Comparison of ENCODE assay signal across 9 cellular contexts in genomic region chr19:3276341-3276799, GRCh38. TPM values are rescaled to one million over a fixed set of nuclear protein-coding genes. Genes with fewer than 3 reads are reported as not detected.
A peak's percentile ranks its signal among the peaks of the same experiment; 100 is the strongest.
DNase-seq lines count a peak whose midpoint lies in the region; ATAC-seq and TF ChIP-seq lines count a peak whose summit lies in the region.
"Had no signal": no experiment of that assay in that cellular context is flagged by ENCODE, and none has a peak within 500 bp of the region (broad histone marks: within the 10 kb centered on the region; RNA-seq: fewer than 3 reads in every experiment).

No MANE protein-coding gene starts in this region.

- in situ Hi-C loops in mammary epithelial cell (cut with MboI; ENCODE audit: low sequenced_read_pairs in 2 of 2) = no loop called here

- H3K9me3 ChIP-seq in heart left ventricle (peaks cover 0 to 11% (median 6%) of the 10 kb centered on the region in 12 donors), mammary epithelial cell (replicated peaks; ENCODE audit: insufficient read depth, low read length) (peaks cover 3% of the 10 kb centered on the region), osteoblast (ENCODE audit: low read depth, low read length) (peaks cover 4% of the 10 kb centered on the region)

- H3K4me1 ChIP-seq in heart left ventricle (peaks cover 0 to 15% (median 0%) of the 10 kb centered on the region in 12 donors), mammary epithelial cell (ENCODE audit: insufficient read depth, low read length) (peaks cover 9% of the 10 kb centered on the region), osteoblast (ENCODE audit: insufficient read depth, low read length) (no peaks in the 10 kb centered on the region)

- TF ChIP-seq POLR2A in heart left ventricle (IDR thresholded peaks at IDR 0.05) = no peak

- no peak overlapping the region for H3K9ac ChIP-seq in mammary epithelial cell (ENCODE audit: insufficient read depth, low read length)

- H2AFZ ChIP-seq in mammary epithelial cell (ENCODE audit: low read depth, low read length) = peak overlapping the region; percentile 34
- H2AFZ ChIP-seq in osteoblast (ENCODE audit: low read length) = no peak overlapping the region

- TF ChIP-seq CTCF in heart left ventricle (IDR thresholded peaks at IDR 0.05) = no peak
- TF ChIP-seq CTCF in mammary epithelial cell (conservative IDR thresholded peaks at IDR 0.05 in 1 of 2, IDR thresholded peaks at IDR 0.05 in 1 of 2; ENCODE audit: extremely low read depth in 1 of 2, insufficient read depth in 1 of 2, low read depth in 1 of 2, low read length in 2 of 2) = no peak
- TF ChIP-seq CTCF in osteoblast (IDR thresholded peaks at IDR 0.05; ENCODE audit: extremely low read depth, low read depth, low read length) = no peak
- no peak for TF ChIP-seq CTCF in foreskin fibroblast (IDR thresholded peaks at IDR 0.05; ENCODE audit: low read depth, low read length)

- peaks cover 18 to 76% (median 44%) of the 10 kb centered on the region in 9 donors for H3K27me3 ChIP-seq in heart left ventricle
- no peaks in the 10 kb centered on the region for H3K27me3 ChIP-seq in mammary epithelial cell (ENCODE audit: insufficient read depth, low read length)
- peaks cover 30% of the 10 kb centered on the region for H3K27me3 ChIP-seq in osteoblast (ENCODE audit: insufficient read depth, low read length)

- H3K27ac ChIP-seq in heart left ventricle (no peak overlapping the region), mammary epithelial cell (ENCODE audit: insufficient read depth, low read depth, low read length) (no peak overlapping the region), osteoblast (ENCODE audit: low read depth, low read length) (no peak overlapping the region)

- H3K4me2 ChIP-seq in mammary epithelial cell (ENCODE audit: insufficient read depth, low read depth, low read length) (no peak overlapping the region), osteoblast (ENCODE audit: insufficient read depth, low read length) (no peak overlapping the region)

- no peaks in the 10 kb centered on the region for H3K36me3 ChIP-seq in heart left ventricle
- H3K36me3 ChIP-seq in mammary epithelial cell (ENCODE audit: insufficient read depth, low read length) = no peaks in the 10 kb centered on the region
- H3K36me3 ChIP-seq in osteoblast (ENCODE audit: insufficient read depth, low read length) = no peaks in the 10 kb centered on the region

- H3K79me2 ChIP-seq in mammary epithelial cell (ENCODE audit: insufficient read depth, low read length) (no peaks in the 10 kb centered on the region), osteoblast (ENCODE audit: insufficient read depth, low read length) (no peaks in the 10 kb centered on the region)

- 3 to 7% (median 3%) methylated on average over 9 to 11 of the region's 11 CpGs for WGBS in heart left ventricle, 4 donors
- no CpG with 5 or more reads among the region's 11 CpGs for WGBS in mammary epithelial cell (ENCODE audit: low coverage, missing lambda C conversion rate)

- ATAC-seq in left cardiac atrium = peak; percentile 16 to 35
- ATAC-seq in heart left ventricle = no peak
- peak; percentile 46 for ATAC-seq in SK-N-SH treated with all-trans-retinoic acid at 6 μM for 48 hours
- no peak for ATAC-seq in GM18517 (IDR thresholded peaks at IDR 0.05; ENCODE audit: unreplicated experiment)

- H4K20me1 ChIP-seq in mammary epithelial cell (ENCODE audit: insufficient read depth, low read length) = no peaks in the 10 kb centered on the region
- H4K20me1 ChIP-seq in osteoblast (ENCODE audit: insufficient read depth, low read length) = no peaks in the 10 kb centered on the region

- CTCF ChIA-PET in mammary epithelial cell (lab: Charles Lee; ENCODE audit: low non-redundant PET) = interaction anchor here (0.5 to 0.7 kb wide), 4 partner anchors 24 to 501 kb away, joined by 3 to 26 read pairs (median 6); no protein-coding TSS in a partner anchor

- intact Hi-C loops in left cardiac atrium (cut with DNase I) = no loop called here
- intact Hi-C loops in heart left ventricle (cut with DNase I) = no loop called here
- intact Hi-C loops in mammary epithelial cell (cut with micrococcal nuclease) = loop anchor here (5.0 kb wide), 1 partner anchor 389 kb away; no protein-coding TSS in a partner anchor

- DNase-seq in left cardiac atrium (no peak), heart left ventricle (no peak), mammary epithelial cell (peak; percentile 75), osteoblast (ENCODE audit: insufficient read length, low spot score, missing footprints) (peak; percentile 83), foreskin fibroblast (no peak)
- no peak for DNase-seq in central memory CD4-positive, alpha-beta T cell

- no TSS peak for BruUV-seq in mammary epithelial cell (replicated peaks; lab: Mats Ljungman, UMichigan)

- dilution Hi-C loops in mammary epithelial cell (cut with HindIII; ENCODE audit: low sequenced_read_pairs) = loop anchor here (10.0 kb wide), 1 partner anchor 542 kb away; no protein-coding TSS in a partner anchor

- H3K4me3 ChIP-seq in heart left ventricle (no peak overlapping the region), mammary epithelial cell (replicated peaks in 1 of 3; ENCODE audit: insufficient read depth in 1 of 3, low read depth in 2 of 3, low read length in 3 of 3) (peak overlapping the region in 1 of 3 experiments; percentile 19), osteoblast (ENCODE audit: insufficient read depth, low read length) (no peak overlapping the region), foreskin fibroblast (ENCODE audit: low read depth in 1 of 2, low read length in 2 of 2) (no peak overlapping the region)

TF ChIP-seq in SK-N-SH treated with all-trans-retinoic acid at 6 μM for 48 hours, 23 proteins besides CTCF, POLR2A, EP300 and RAD21:
- TF ChIP-seq POU6F1 (CRISPR knock-in tag; IDR thresholded peaks at IDR 0.05; ENCODE audit: borderline replicate concordance, low read depth) = no peak
- no peak for TF ChIP-seq CSDC2 (CRISPR knock-in tag; IDR thresholded peaks at IDR 0.05)
- no peak for TF ChIP-seq ESRRG (CRISPR knock-in tag; IDR thresholded peaks at IDR 0.05)

RNA-seq across cellular contexts. Expression of gene CELF5, which starts 51.9 kb away (rescaled TPM):
- total RNA-seq in left cardiac atrium (under 1 TPM in 1 of 2 donors, not detected in 1; 0.16 TPM), heart left ventricle (not detected), mammary epithelial cell (under 1 TPM; 0.17 to 0.19 TPM), osteoblast (not detected in 2 replicates)
- polyA plus RNA-seq in heart left ventricle (not detected), mammary epithelial cell (0.15 TPM)
- not detected for polyA minus RNA-seq in mammary epithelial cell
- total RNA-seq: mononuclear cell had no signal

Comparison
In these comparisons a context has a peak if more than half of its experiments do, and no peak if none do; other contexts are left out.
1. ATAC-seq: peak in left cardiac atrium (2 of 2) and SK-N-SH treated with all-trans-retinoic acid at 6 μM for 48 hours (single experiment); none in heart left ventricle (0 of 4) and GM18517 (single experiment).
2. DNase-seq: peak in mammary epithelial cell (single experiment) and osteoblast (single experiment); none in left cardiac atrium (single experiment), heart left ventricle (0 of 5), foreskin fibroblast (0 of 2) and central memory CD4-positive, alpha-beta T cell (single experiment).